Comparison of ENCODE assay signal across 8 cellular contexts in the genomic region with DNA sequence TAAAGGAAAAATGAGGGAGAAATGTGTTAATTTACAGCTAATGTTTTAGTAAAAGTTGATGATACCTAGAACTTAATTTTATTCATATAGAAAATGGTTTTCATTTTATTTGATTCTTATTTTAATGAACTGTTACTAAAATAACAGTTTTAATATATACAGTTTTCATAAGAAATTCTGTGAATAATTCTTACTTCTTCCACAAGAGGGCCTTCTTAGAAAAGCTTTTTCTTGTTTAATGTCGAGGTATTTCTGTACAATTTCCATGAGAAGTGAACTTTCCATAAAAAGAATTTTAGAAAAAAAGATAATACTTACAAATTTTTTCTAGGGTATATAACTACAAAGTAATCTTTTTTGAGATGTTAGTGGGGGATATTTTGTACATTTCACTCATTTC.
DNase-seq lines count a peak whose midpoint lies in the region; ATAC-seq and TF ChIP-seq lines count a peak whose summit lies in the region.

No MANE protein-coding gene starts in this region.

- no peak overlapping the region for H3K4me3 ChIP-seq in OCI-LY7 (ENCODE audit: low read depth, low read length, poor library complexity, severe bottlenecking)
- H3K4me3 ChIP-seq in fibroblast of the aortic adventitia (ENCODE audit: low read depth, low read length) = no peak overlapping the region

- no peaks in the 10 kb centered on the region for H3K79me2 ChIP-seq in OCI-LY7 (ENCODE audit: insufficient read depth, low read depth, low read length)

- H3K9me2 ChIP-seq in OCI-LY7 (ENCODE audit: insufficient read depth, low read length) = no peaks in the 10 kb centered on the region

- POLR2A ChIA-PET in OCI-LY7 (lab: Charles Lee) = interaction anchor here (0.7 to 1.6 kb wide), 3 partner anchors 17 to 603 kb away, joined by 3 to 8 read pairs (median 3); no protein-coding TSS in a partner anchor

- no peak overlapping the region for H3K27ac ChIP-seq in OCI-LY7 (ENCODE audit: low read depth, low read length, poor library complexity, severe bottlenecking)

- no TSS peak for BruUV-seq in OCI-LY7 (replicated peaks; lab: Mats Ljungman, UMichigan)

- H3K9me3 ChIP-seq in OCI-LY7 (ENCODE audit: low read length) = no peaks in the 10 kb centered on the region

- H3K4me2 ChIP-seq in OCI-LY7 (ENCODE audit: low read length) = no peak overlapping the region

- no peaks in the 10 kb centered on the region for H4K20me1 ChIP-seq in OCI-LY7 (ENCODE audit: insufficient read depth, low read length)

- ATAC-seq in HG03442 (IDR thresholded peaks at IDR 0.05; ENCODE audit: unreplicated experiment) (no peak), GM18868 (IDR thresholded peaks at IDR 0.05; ENCODE audit: unreplicated experiment) (no peak)

- TF ChIP-seq CTCF in OCI-LY7 (conservative IDR thresholded peaks at IDR 0.05; ENCODE audit: low read length) (peak; percentile 83), fibroblast of the aortic adventitia (IDR thresholded peaks at IDR 0.05; ENCODE audit: insufficient read depth, low read length) (peak; percentile 50)

- DNase-seq in NCI-H2081 (lab: John Stamatoyannopoulos, UW) (peak; percentile 17 to 24), NCI-H2081 treated with DMSO at 0.1 percent for 48 hours (lab: John Stamatoyannopoulos, UW) (no peak), OCI-LY7 (ENCODE audit: low spot score) (peak; percentile 35), fibroblast of the aortic adventitia (ENCODE audit: low read depth) (peak; percentile 74), stromal cell of bone marrow (ENCODE audit: low read depth) (peak; percentile 24)
- no peak for DNase-seq in activated effector memory CD4-positive, alpha-beta T cell treated with Interleukin-2 at 50 U/mL for 16 hours

- CTCF ChIA-PET in OCI-LY7 (lab: Charles Lee; ENCODE audit: unreplicated experiment) = no interaction called here

- no peak overlapping the region for H2AFZ ChIP-seq in OCI-LY7 (ENCODE audit: low read length)

- H3K36me3 ChIP-seq in OCI-LY7 (ENCODE audit: insufficient read depth, low read length) = peaks cover 26% of the 10 kb centered on the region

- H3K4me1 ChIP-seq in OCI-LY7 (ENCODE audit: insufficient read depth, low read length, poor library complexity, severe bottlenecking) = no peaks in the 10 kb centered on the region

- intact Hi-C loops in OCI-LY7 (cut with micrococcal nuclease; ENCODE audit: unreplicated experiment) = loop anchor here (2.0 to 5.0 kb wide), 2 partner anchors 142 to 262 kb away; no protein-coding TSS in a partner anchor

Comparison
In these comparisons a context has a peak if more than half of its experiments do, and no peak if none do; other contexts are left out.
1. DNase-seq: peak in NCI-H2081 (2 of 2), OCI-LY7 (single experiment), fibroblast of the aortic adventitia (single experiment) and stromal cell of bone marrow (single experiment); none in NCI-H2081 treated with DMSO at 0.1 percent for 48 hours (single experiment) and activated effector memory CD4-positive, alpha-beta T cell treated with Interleukin-2 at 50 U/mL for 16 hours (single experiment).